In genomic region chr6:43060034-43060754, GRCh38 we compare ENCODE assay signal across 8 cellular contexts. TPM values are rescaled to one million over a fixed set of nuclear protein-coding genes. Genes with fewer than 3 reads are reported as not detected.
A peak's percentile ranks its signal among the peaks of the same experiment; 100 is the strongest.
DNase-seq lines count a peak whose midpoint lies in the region; ATAC-seq, FAIRE-seq and TF ChIP-seq lines count a peak whose summit lies in the region.

No MANE protein-coding gene starts in this region.

- H3K4me3 ChIP-seq in DOHH2 (ENCODE audit: low read length) (peak overlapping the region; percentile 83), lower leg skin (ENCODE audit: low read depth, poor library complexity, severe bottlenecking) (peak overlapping the region; percentile 58), upper lobe of right lung (peak overlapping the region; percentile 77)

- no peak for TF ChIP-seq POLR2A in lower leg skin (IDR thresholded peaks at IDR 0.05)

- H3K9me3 ChIP-seq in DOHH2 (ENCODE audit: control insufficient read depth, insufficient read depth, low read length) (no peaks in the 10 kb centered on the region), upper lobe of right lung (no peaks in the 10 kb centered on the region)

- H3K27ac ChIP-seq in DOHH2 (ENCODE audit: low read depth, low read length): no peak overlapping the region
- peak overlapping the region; percentile 83 for H3K27ac ChIP-seq in upper lobe of right lung

- TF ChIP-seq CTCF in DOHH2 (IDR thresholded peaks at IDR 0.05; ENCODE audit: low read depth, low read length, poor library complexity, severe bottlenecking) (no peak), lower leg skin (IDR thresholded peaks at IDR 0.05) (no peak), upper lobe of right lung (IDR thresholded peaks at IDR 0.05) (no peak)

- H3K27me3 Mint-ChIP-seq in central memory CD8-positive, alpha-beta T cell: no peaks in the 10 kb centered on the region

- WGBS in lower leg skin, 2 donors: 9 to 10% methylated on average over 13 to 15 of the region's 15 CpGs

- H3K4me2 ChIP-seq in DOHH2 (ENCODE audit: low read length): peak overlapping the region; percentile 78

- H3K27ac Mint-ChIP-seq in central memory CD8-positive, alpha-beta T cell (ENCODE audit: low read depth): peak overlapping the region; percentile 98

- DNase-seq in NCI-H187 treated with DMSO at 0.1 percent for 48 hours (lab: John Stamatoyannopoulos, UW): peak; percentile 9
- no peak for DNase-seq in central memory CD8-positive, alpha-beta T cell (ENCODE audit: low spot score in 2 of 2)
- no peak for DNase-seq in lower leg skin (ENCODE audit: low spot score in 2 of 2)
- DNase-seq in upper lobe of right lung: peak; percentile 77
- DNase-seq in HUDEP-2 (lab: John Stamatoyannopoulos, UW; ENCODE audit: unreplicated experiment in 76 of 76): no peak
- no peak for DNase-seq in GM19239 (ENCODE audit: insufficient read length, low spot score)

- FAIRE-seq in GM19239 (lab: Jason Lieb, UNC): no peak

- no peaks in the 10 kb centered on the region for H4K20me1 ChIP-seq in DOHH2 (ENCODE audit: control insufficient read depth, insufficient read depth, low read depth, low read length)

- no peaks in the 10 kb centered on the region for H3F3A ChIP-seq in DOHH2 (ENCODE audit: control insufficient read depth, insufficient read depth)

- no peaks in the 10 kb centered on the region for H3K9me2 ChIP-seq in DOHH2 (replicated peaks; ENCODE audit: control insufficient read depth, low read length)

- H3K4me1 Mint-ChIP-seq in central memory CD8-positive, alpha-beta T cell: peaks cover 40% of the 10 kb centered on the region

- H3K36me3 Mint-ChIP-seq in central memory CD8-positive, alpha-beta T cell (ENCODE audit: insufficient read depth): peaks cover 19% of the 10 kb centered on the region

- intact Hi-C loops in lower leg skin (cut with DNase I; ENCODE audit: low total_unique reads): no loop called here
- intact Hi-C loops in upper lobe of right lung (cut with DNase I): no loop called here

- H3K36me3 ChIP-seq in DOHH2 (ENCODE audit: control insufficient read depth, low read length): peaks cover 19% of the 10 kb centered on the region
- peaks cover 41% of the 10 kb centered on the region for H3K36me3 ChIP-seq in upper lobe of right lung

- H3K4me3 Mint-ChIP-seq in central memory CD8-positive, alpha-beta T cell: peak overlapping the region; percentile 93

- peaks cover 18% of the 10 kb centered on the region for H3K79me2 ChIP-seq in DOHH2 (ENCODE audit: control insufficient read depth, low read length)

- no peaks in the 10 kb centered on the region for H3K9me3 Mint-ChIP-seq in central memory CD8-positive, alpha-beta T cell

- H3K27me3 ChIP-seq in DOHH2 (ENCODE audit: control insufficient read depth, low read length) (no peaks in the 10 kb centered on the region), upper lobe of right lung (no peaks in the 10 kb centered on the region)

- no peak for ATAC-seq in central memory CD8-positive, alpha-beta T cell (replicated peaks; ENCODE audit: extremely low read depth, poor library complexity, severe bottlenecking)
- peak; percentile 59 for ATAC-seq in upper lobe of right lung
- ATAC-seq in HG02840 (IDR thresholded peaks at IDR 0.05; ENCODE audit: low FRiP score, unreplicated experiment): no peak

- H3K4me1 ChIP-seq in DOHH2 (ENCODE audit: control insufficient read depth, low read length) (peaks cover 17% of the 10 kb centered on the region), upper lobe of right lung (peaks cover 22% of the 10 kb centered on the region)

RNA-seq across cellular contexts. Expression of gene KLC4, which starts 0.8 kb away (rescaled TPM):
- total RNA-seq in lower leg skin (10 to 100 TPM; 18.0 to 25.7 (median 21.3) TPM), upper lobe of right lung (32.0 TPM)

RNA-seq across cellular contexts. Expression of gene MRPL2, which starts 1.0 kb away (rescaled TPM):
- 10 to 100 TPM; 19.0 to 37.9 (median 27.3) TPM for total RNA-seq in lower leg skin
- 42.4 TPM for total RNA-seq in upper lobe of right lung

RNA-seq across cellular contexts. Expression of gene CUL7, which starts 6.5 kb away (rescaled TPM):
- total RNA-seq in lower leg skin (10 to 100 TPM; 11.8 to 18.2 (median 13.6) TPM), upper lobe of right lung (20.1 TPM)

RNA-seq across cellular contexts. Expression of gene PTK7, which starts 15.9 kb away (rescaled TPM):
- 10 to 100 TPM; 40.9 to 51.9 (median 49.7) TPM for total RNA-seq in lower leg skin
- total RNA-seq in upper lobe of right lung: 97.1 TPM

RNA-seq across cellular contexts. Expression of gene RRP36, which starts 38.8 kb away (rescaled TPM):
- total RNA-seq in lower leg skin (10 to 100 TPM; 38.5 to 61.9 (median 56.7) TPM), upper lobe of right lung (39.4 TPM)

Comparison
In these comparisons a context has a peak if more than half of its experiments do, and no peak if none do; other contexts are left out.
1. DNase-seq: peak in NCI-H187 treated with DMSO at 0.1 percent for 48 hours (single experiment) and upper lobe of right lung (single experiment); none in central memory CD8-positive, alpha-beta T cell (0 of 2), lower leg skin (0 of 2), HUDEP-2 (0 of 76) and GM19239 (single experiment).
2. Peak in every context shown above with its lines, with median percentiles within 50 percentile points of each other: H3K4me3 ChIP-seq.